In the genomic region with DNA sequence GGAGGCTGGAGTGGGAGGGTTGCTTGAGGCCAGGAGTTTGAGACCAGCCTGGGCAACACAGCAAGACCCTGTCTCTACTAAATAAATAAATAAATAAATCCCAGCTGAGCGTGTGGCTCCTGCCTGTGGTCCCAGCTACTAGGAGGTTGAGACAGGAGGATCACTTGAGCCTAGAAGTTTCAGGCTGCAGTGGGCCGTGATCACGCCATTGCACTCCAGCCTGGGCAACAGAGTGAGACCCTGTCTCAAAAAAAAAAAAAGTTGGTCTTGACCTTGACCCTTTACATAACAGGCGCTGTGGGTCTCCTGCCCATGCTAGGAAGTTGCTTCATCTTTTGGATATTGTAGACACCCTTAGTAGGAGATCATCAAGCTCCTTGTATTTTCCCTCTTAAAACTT, we compare ENCODE assay signal across 30 cellular contexts. TPM values are rescaled to one million over a fixed set of nuclear protein-coding genes. Genes with fewer than 3 reads are reported as not detected.
"Had no signal": no experiment of that assay in that cellular context is flagged by ENCODE, and none has a peak within 500 bp of the region (broad histone marks: within the 10 kb centered on the region; RNA-seq: fewer than 3 reads in every experiment).

No MANE protein-coding gene starts in this region.

- H3K27me3 ChIP-seq: colonic mucosa, esophagus squamous epithelium, gastrocnemius medialis, heart right ventricle, left lung had no signal

- ATAC-seq: effector memory CD8-positive, alpha-beta T cell; esophagus mucosa; gastrocnemius medialis; heart right ventricle; left cardiac atrium; left lung; left ventricle myocardium superior; lower lobe of right lung; mucosa of descending colon had no signal

- H3K27ac ChIP-seq: colonic mucosa, epithelial cell of prostate, esophagus squamous epithelium, heart right ventricle, left lung, lower lobe of right lung had no signal

- DNase-seq: colonic mucosa; cortex of kidney; effector CD8-positive, alpha-beta T cell; effector memory CD8-positive, alpha-beta T cell; endodermal cell; erythroblast; esophagus squamous epithelium; foreskin fibroblast; foreskin melanocyte; gastrocnemius medialis; glutamatergic neuron; heart right ventricle; hippocampal formation; left cardiac atrium; left lung; left ventricle myocardium superior; lower lobe of right lung; mesenchymal stem cell; mucosa of descending colon; naive B cell had no signal

- H3K4me3 ChIP-seq: colonic mucosa, esophagus squamous epithelium, gastrocnemius medialis, heart right ventricle, left lung, lower lobe of right lung, mucosa of descending colon had no signal

- H3K9me3 ChIP-seq: colonic mucosa, esophagus squamous epithelium, gastrocnemius medialis, heart right ventricle, left lung, lower lobe of right lung, mucosa of descending colon had no signal

- H3K4me1 ChIP-seq: colonic mucosa had no signal

- FAIRE-seq: endometrium, islet of Langerhans, keratinocyte had no signal

- H3K36me3 ChIP-seq: colonic mucosa, gastrocnemius medialis had no signal

RNA-seq across cellular contexts. Expression of a gene that starts 31.3 kb away (rescaled TPM):
- total RNA-seq: dermis microvascular lymphatic vessel endothelial cell, esophagus mucosa, glomerular endothelial cell, kidney epithelial cell, lower lobe of right lung, mesothelial cell of epicardium, myocyte had no signal
- polyA plus RNA-seq: keratinocyte had no signal
